20 cellular contexts compared by ENCODE assay signal in the genomic region with DNA sequence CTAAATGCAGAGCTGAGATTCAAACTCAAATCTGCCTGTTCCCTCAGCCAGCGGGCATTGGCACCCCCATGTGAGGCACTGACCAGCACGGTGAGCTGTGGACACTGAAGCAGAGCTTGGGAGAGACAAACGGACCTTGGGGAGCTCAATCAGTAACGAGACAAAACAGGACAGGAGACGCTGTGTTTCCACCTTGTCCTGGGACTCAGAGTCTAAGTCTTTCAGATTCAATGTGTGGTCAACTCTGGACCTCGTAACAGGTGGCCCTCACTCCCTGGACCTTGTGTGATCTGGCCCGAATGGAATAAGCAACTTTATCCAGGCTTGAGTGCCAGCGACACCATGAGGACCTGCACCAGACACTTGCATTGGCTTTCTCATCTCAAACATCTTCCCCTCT.
"Had no signal": no experiment of that assay in that cellular context is flagged by ENCODE, and none has a peak within 500 bp of the region (broad histone marks: within the 10 kb centered on the region; RNA-seq: fewer than 3 reads in every experiment).

No MANE protein-coding gene starts in this region.

- ATAC-seq: activated naive CD8-positive, alpha-beta T cell treated with anti-CD3 and anti-CD28 coated beads, Interleukin-2, amount 50 U/mL, for 24 hours; activated T-cell treated with anti-CD3 and anti-CD28 coated beads, Interleukin-2, amount 50 U/mL, for 72 hours; left lobe of liver; stimulated activated naive B cell treated with anti-CD40 and anti-IgM and Interleukin-4, amounts not matched to agents 10 μg/mL and 1 μg/mL and 100 μg/mL, for 72 hours had no signal

- H3K9ac ChIP-seq: neural progenitor cell had no signal

- H3K4me3 Mint-ChIP-seq: activated CD4-positive, alpha-beta memory T cell treated with anti-CD3 and anti-CD28 coated beads for 36 hours; activated naive CD4-positive, alpha-beta T cell treated with anti-CD3 and anti-CD28 coated beads, Interleukin-2, amount 10 ng/mL, durations not matched to agents 7 days and 5 days; activated naive CD8-positive, alpha-beta T cell treated with anti-CD3 and anti-CD28 coated beads, Interleukin-2, amount 50 U/mL, for 24 hours; activated T-cell treated with anti-CD3 and anti-CD28 coated beads, Interleukin-2, amount 50 U/mL, for 72 hours; dendritic cell treated with granulocyte-macrophage colony-stimulating factor and Interleukin-4, amounts not matched to agents 40 ng/mL and 50 ng/mL, for 4 days; neural progenitor cell; stimulated activated naive B cell treated with anti-CD40 and anti-IgM and Interleukin-4, amounts not matched to agents 10 μg/mL and 1 μg/mL and 100 μg/mL, for 72 hours had no signal

- H3K36me3 ChIP-seq: neural progenitor cell, sigmoid colon, thoracic aorta, upper lobe of left lung had no signal

- H3K9me3 Mint-ChIP-seq: activated T-cell treated with anti-CD3 and anti-CD28 coated beads, Interleukin-2, amount 50 U/mL, for 72 hours; dendritic cell treated with granulocyte-macrophage colony-stimulating factor and Interleukin-4, amounts not matched to agents 40 ng/mL and 50 ng/mL, for 4 days; neural progenitor cell had no signal

- H3K27ac ChIP-seq: neural progenitor cell, sigmoid colon, thoracic aorta, upper lobe of left lung had no signal

- H3K27ac Mint-ChIP-seq: activated CD4-positive, alpha-beta memory T cell treated with anti-CD3 and anti-CD28 coated beads for 36 hours; activated naive CD4-positive, alpha-beta T cell treated with anti-CD3 and anti-CD28 coated beads, Interleukin-2, amount 10 ng/mL, durations not matched to agents 7 days and 5 days; activated naive CD8-positive, alpha-beta T cell treated with anti-CD3 and anti-CD28 coated beads, Interleukin-2, amount 50 U/mL, for 24 hours; activated T-cell treated with anti-CD3 and anti-CD28 coated beads, Interleukin-2, amount 50 U/mL, for 72 hours; dendritic cell treated with granulocyte-macrophage colony-stimulating factor and Interleukin-4, amounts not matched to agents 40 ng/mL and 50 ng/mL, for 4 days; stimulated activated naive B cell treated with anti-CD40 and anti-IgM and Interleukin-4, amounts not matched to agents 10 μg/mL and 1 μg/mL and 100 μg/mL, for 72 hours had no signal

- H3K4me3 ChIP-seq: lung, neural progenitor cell, sigmoid colon, thoracic aorta, upper lobe of left lung had no signal

- H3K27me3 Mint-ChIP-seq: activated CD4-positive, alpha-beta memory T cell treated with anti-CD3 and anti-CD28 coated beads for 36 hours; activated naive CD8-positive, alpha-beta T cell treated with anti-CD3 and anti-CD28 coated beads, Interleukin-2, amount 50 U/mL, for 24 hours had no signal

- H3K36me3 Mint-ChIP-seq: activated CD4-positive, alpha-beta memory T cell treated with anti-CD3 and anti-CD28 coated beads for 36 hours; neural progenitor cell had no signal

- DNase-seq: activated CD4-positive, alpha-beta memory T cell treated with anti-CD3 and anti-CD28 coated beads for 36 hours; activated CD4-positive, alpha-beta T cell treated with anti-CD3 and anti-CD28 coated beads for 48 hours; activated effector memory CD4-positive, alpha-beta T cell treated with Interleukin-2 at 50 U/mL for 16 hours; activated naive CD4-positive, alpha-beta T cell treated with anti-CD3 and anti-CD28 coated beads, Interleukin-2, amount 10 ng/mL, durations not matched to agents 7 days and 5 days; activated naive CD8-positive, alpha-beta T cell treated with anti-CD3 and anti-CD28 coated beads, Interleukin-2, amount 50 U/mL, for 24 hours; activated T-cell treated with anti-CD3 and anti-CD28 coated beads, Interleukin-2, amount 50 U/mL, for 72 hours; effector CD8-positive, alpha-beta T cell; foreskin melanocyte; naive B cell; sigmoid colon; stimulated activated CD4-positive, alpha-beta T cell treated with anti-CD3 and anti-CD28 coated beads, Interleukin-2, amount 100 ng/mL, for 48 hours; stimulated activated CD8-positive, alpha-beta memory T cell treated with anti-CD3 and anti-CD28 coated beads, Interleukin-4, amount 100 ng/mL, for 48 hours; stimulated activated naive B cell treated with anti-CD40 and anti-IgM and Interleukin-4, amounts not matched to agents 10 μg/mL and 1 μg/mL and 100 μg/mL, for 72 hours; T-helper 1 cell; upper lobe of left lung had no signal

- H3K27me3 ChIP-seq: neural progenitor cell, sigmoid colon, upper lobe of left lung had no signal

- H3K9me3 ChIP-seq: sigmoid colon, thoracic aorta, upper lobe of left lung had no signal
